In the genomic region with DNA sequence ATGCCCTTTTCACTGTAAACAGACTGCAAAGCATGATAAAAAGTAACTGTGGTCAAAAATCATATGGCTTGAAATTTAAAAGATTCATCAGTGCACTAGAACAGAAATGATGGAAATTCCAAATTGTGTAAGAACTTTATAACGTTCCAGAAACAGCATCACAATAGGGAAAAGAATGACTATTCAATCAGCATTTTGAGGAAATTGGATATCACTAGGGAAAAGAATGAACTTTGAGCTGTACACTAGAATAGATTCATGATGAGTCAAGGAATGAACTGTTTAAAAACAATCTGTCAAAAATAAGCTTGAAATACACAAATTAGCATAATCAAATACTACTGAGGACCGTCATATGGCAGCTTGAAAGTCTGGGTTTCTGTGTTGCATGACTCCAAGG, we compare ENCODE assay signal across 26 cellular contexts. TPM values are rescaled to one million over a fixed set of nuclear protein-coding genes. Genes with fewer than 3 reads are reported as not detected.
"Had no signal": no experiment of that assay in that cellular context is flagged by ENCODE, and none has a peak within 500 bp of the region (broad histone marks: within the 10 kb centered on the region; RNA-seq: fewer than 3 reads in every experiment).

No MANE protein-coding gene starts in this region.

- H3K27me3 ChIP-seq: foreskin keratinocyte, neutrophil, right lobe of liver, spleen, testis, tibial nerve, upper lobe of right lung had no signal

- H3K4me1 Mint-ChIP-seq: naive thymus-derived CD8-positive, alpha-beta T cell; stimulated activated memory B cell treated with anti-CD40 and anti-IgM and Interleukin-4, amounts not matched to agents 10 μg/mL and 1 μg/mL and 100 μg/mL, for 72 hours had no signal

- H3K4me3 ChIP-seq: mucosa of descending colon, psoas muscle, right lobe of liver, spleen, testis, tibial nerve, upper lobe of right lung had no signal

- H3K9me3 ChIP-seq: mucosa of descending colon, neutrophil, psoas muscle, right lobe of liver, testis, tibial nerve, upper lobe of right lung had no signal

- H3K27me3 Mint-ChIP-seq: dendritic cell treated with granulocyte-macrophage colony-stimulating factor and Interleukin-4, amounts not matched to agents 40 ng/mL and 50 ng/mL, for 4 days; stimulated activated memory B cell treated with anti-CD40 and anti-IgM and Interleukin-4, amounts not matched to agents 10 μg/mL and 1 μg/mL and 100 μg/mL, for 72 hours; stimulated activated naive CD8-positive, alpha-beta T cell treated with anti-CD3 and anti-CD28 coated beads, Interleukin-15, Interleukin-2, amounts not matched to agents 100 ng/mL and 50 ng/mL, for 24 hours had no signal

- ATAC-seq: foreskin keratinocyte; mucosa of descending colon; naive thymus-derived CD8-positive, alpha-beta T cell; psoas muscle; right lobe of liver; stimulated activated memory B cell treated with anti-CD40 and anti-IgM and Interleukin-4, amounts not matched to agents 10 μg/mL and 1 μg/mL and 100 μg/mL, for 72 hours; upper lobe of right lung had no signal

- H3K36me3 ChIP-seq: neutrophil, right lobe of liver, spleen, tibial nerve, upper lobe of right lung had no signal

- DNase-seq: erythroblast; mucosa of descending colon; naive thymus-derived CD8-positive, alpha-beta T cell; psoas muscle; retina; right lobe of liver; spleen; stimulated activated CD4-positive, alpha-beta T cell treated with anti-CD3 and anti-CD28 coated beads, Interleukin-15, amount 100 ng/mL, for 24 hours; stimulated activated CD4-positive, alpha-beta T cell treated with anti-CD3 and anti-CD28 coated beads, Interleukin-1b, Interleukin-23, amount 100 ng/mL, for 48 hours; stimulated activated CD4-positive, alpha-beta T cell treated with anti-CD3 and anti-CD28 coated beads, Interleukin-4, amount 100 ng/mL, for 24 hours; testis; upper lobe of right lung had no signal

- H3K4me3 Mint-ChIP-seq: dendritic cell treated with granulocyte-macrophage colony-stimulating factor and Interleukin-4, amounts not matched to agents 40 ng/mL and 50 ng/mL, for 4 days; naive thymus-derived CD8-positive, alpha-beta T cell; stimulated activated memory B cell treated with anti-CD40 and anti-IgM and Interleukin-4, amounts not matched to agents 10 μg/mL and 1 μg/mL and 100 μg/mL, for 72 hours; stimulated activated naive CD8-positive, alpha-beta T cell treated with anti-CD3 and anti-CD28 coated beads, Interleukin-15, Interleukin-2, amounts not matched to agents 100 ng/mL and 50 ng/mL, for 24 hours had no signal

- H3K36me3 Mint-ChIP-seq: stimulated activated memory B cell treated with anti-CD40 and anti-IgM and Interleukin-4, amounts not matched to agents 10 μg/mL and 1 μg/mL and 100 μg/mL, for 72 hours had no signal

- H3K27ac ChIP-seq: foreskin keratinocyte, neutrophil, psoas muscle, right lobe of liver, spleen, testis, tibial nerve, upper lobe of right lung had no signal

- H3K4me1 ChIP-seq: psoas muscle, right lobe of liver, spleen, testis, tibial nerve, upper lobe of right lung had no signal

- H3K27ac Mint-ChIP-seq: dendritic cell treated with granulocyte-macrophage colony-stimulating factor and Interleukin-4, amounts not matched to agents 40 ng/mL and 50 ng/mL, for 4 days; naive thymus-derived CD8-positive, alpha-beta T cell; stimulated activated memory B cell treated with anti-CD40 and anti-IgM and Interleukin-4, amounts not matched to agents 10 μg/mL and 1 μg/mL and 100 μg/mL, for 72 hours; stimulated activated naive CD8-positive, alpha-beta T cell treated with anti-CD3 and anti-CD28 coated beads, Interleukin-15, Interleukin-2, amounts not matched to agents 100 ng/mL and 50 ng/mL, for 24 hours had no signal

RNA-seq across cellular contexts. Expression of gene HEPHL1, which starts 20.5 kb away (rescaled TPM):
- total RNA-seq: endothelial cell of umbilical vein; fibroblast of lung; kidney epithelial cell; liver; lung microvascular endothelial cell; naive thymus-derived CD8-positive, alpha-beta T cell; osteoblast; psoas muscle; right lobe of liver; spleen; subcutaneous adipose tissue; tibial nerve; upper lobe of right lung had no signal
- polyA plus RNA-seq: endothelial cell of umbilical vein; fibroblast of lung; naive thymus-derived CD8-positive, alpha-beta T cell; neural cell; spleen had no signal
